Comparison of ENCODE assay signal across 17 cellular contexts in genomic region chr7:584820-585219, GRCh38.
DNase-seq lines count a peak whose midpoint lies in the region; ATAC-seq and TF ChIP-seq lines count a peak whose summit lies in the region.
"Had no signal": no experiment of that assay in that cellular context is flagged by ENCODE, and none has a peak within 500 bp of the region (broad histone marks: within the 10 kb centered on the region; RNA-seq: fewer than 3 reads in every experiment).

No MANE protein-coding gene starts in this region.

- H3K79me2 ChIP-seq in DND-41 (ENCODE audit: insufficient read depth, low read length), result peaks cover 39% of the 10 kb centered on the region

- peaks cover 43% of the 10 kb centered on the region for H3K4me1 Mint-ChIP-seq in activated naive CD4-positive, alpha-beta T cell treated with anti-CD3 and anti-CD28 coated beads, Interleukin-2, amount 10 ng/mL, durations not matched to agents 7 days and 5 days
- peaks cover 48% of the 10 kb centered on the region for H3K4me1 Mint-ChIP-seq in stimulated activated effector memory CD8-positive, alpha-beta T cell treated with anti-CD3 and anti-CD28 coated beads, Interleukin-12 subunit alpha, Interleukin-12 subunit beta, amount 100 ng/mL, for 72 hours

- H3K9me3 ChIP-seq in DND-41 (ENCODE audit: insufficient read depth, low read length, severe bottlenecking), result no peaks in the 10 kb centered on the region
- H3K9me3 ChIP-seq: MG63, right atrium auricular region, thoracic aorta had no signal

- no peaks in the 10 kb centered on the region for H3K27me3 ChIP-seq in DND-41 (ENCODE audit: insufficient read depth, low read length, poor library complexity)
- H3K27me3 ChIP-seq: MG63, right atrium auricular region had no signal

- peaks cover 24% of the 10 kb centered on the region for H3K4me1 ChIP-seq in DND-41 (ENCODE audit: insufficient read depth, low read length)

- peak overlapping the region; percentile 78 for H3K4me3 Mint-ChIP-seq in activated naive CD4-positive, alpha-beta T cell treated with anti-CD3 and anti-CD28 coated beads, Interleukin-2, amount 10 ng/mL, durations not matched to agents 7 days and 5 days
- H3K4me3 Mint-ChIP-seq in stimulated activated effector memory CD8-positive, alpha-beta T cell treated with anti-CD3 and anti-CD28 coated beads, Interleukin-12 subunit alpha, Interleukin-12 subunit beta, amount 100 ng/mL, for 72 hours, result peak overlapping the region; percentile 80

- peak overlapping the region; percentile 74 for H3K27ac ChIP-seq in DND-41 (ENCODE audit: low read length)
- H3K27ac ChIP-seq: right atrium auricular region, thoracic aorta had no signal

- DNase-seq in activated naive CD4-positive, alpha-beta T cell treated with anti-CD3 and anti-CD28 coated beads, Interleukin-2, amount 10 ng/mL, durations not matched to agents 7 days and 5 days, result no peak
- no peak for DNase-seq in activated naive CD4-positive, alpha-beta T cell treated with Interleukin-2 at 50 U/mL for 16 hours
- no peak for DNase-seq in DND-41
- DNase-seq in activated naive CD4-positive, alpha-beta T cell treated with anti-CD3 and anti-CD28 coated beads, Interleukin-2, amount 50 U/mL, for 72 hours (ENCODE audit: low spot score in 2 of 2), result no peak
- no peak for DNase-seq in stimulated activated effector memory CD8-positive, alpha-beta T cell treated with anti-CD3 and anti-CD28 coated beads, Interleukin-12 subunit alpha, Interleukin-12 subunit beta, amount 100 ng/mL, for 72 hours (ENCODE audit: low spot score in 2 of 2)
- no peak for DNase-seq in ureter (ENCODE audit: low spot score)
- DNase-seq in stimulated activated CD4-positive, alpha-beta T cell treated with anti-CD3 and anti-CD28 coated beads, Interleukin-4, amount 100 ng/mL, for 1 hour, result no peak
- DNase-seq: DMS79, GOT3, MG63, NCI-H1417 treated with DMSO at 0.1 percent for 48 hours, NCI-H524 treated with DMSO at 0.1 percent for 48 hours, Right ventricle myocardium superior had no signal

- no peak overlapping the region for H2AFZ ChIP-seq in DND-41 (ENCODE audit: low read depth, low read length)

- no peak for ATAC-seq in DND-41 (ENCODE audit: insufficient read depth, low read depth)
- ATAC-seq in activated naive CD4-positive, alpha-beta T cell treated with anti-CD3 and anti-CD28 coated beads, Interleukin-2, amount 50 U/mL, for 72 hours, result no peak
- no peak for ATAC-seq in stimulated activated effector memory CD8-positive, alpha-beta T cell treated with anti-CD3 and anti-CD28 coated beads, Interleukin-12 subunit alpha, Interleukin-12 subunit beta, amount 100 ng/mL, for 72 hours
- ATAC-seq in GM18498 (IDR thresholded peaks at IDR 0.05; ENCODE audit: unreplicated experiment), result no peak

- no peaks in the 10 kb centered on the region for H3K27me3 Mint-ChIP-seq in activated naive CD4-positive, alpha-beta T cell treated with anti-CD3 and anti-CD28 coated beads, Interleukin-2, amount 10 ng/mL, durations not matched to agents 7 days and 5 days
- H3K27me3 Mint-ChIP-seq: IgD-negative memory B cell had no signal

- TF ChIP-seq CTCF in DND-41 (IDR thresholded peaks at IDR 0.05; ENCODE audit: borderline replicate concordance, extremely low read depth, low read length, poor library complexity, severe bottlenecking), result no peak

- H3K4me3 ChIP-seq in DND-41 (ENCODE audit: low read depth in 1 of 2, low read length in 2 of 2), result peak overlapping the region in 1 of 2 experiments; percentile 56; a peak in 1 of 4 replicates
- H3K4me3 ChIP-seq: MG63, right atrium auricular region, thoracic aorta had no signal

- peaks cover 15% of the 10 kb centered on the region for H3K9me3 Mint-ChIP-seq in activated naive CD4-positive, alpha-beta T cell treated with anti-CD3 and anti-CD28 coated beads, Interleukin-2, amount 10 ng/mL, durations not matched to agents 7 days and 5 days
- H3K9me3 Mint-ChIP-seq in activated naive CD4-positive, alpha-beta T cell treated with anti-CD3 and anti-CD28 coated beads, Interleukin-2, amount 50 U/mL, for 72 hours, result peaks cover 18 to 24% of the 10 kb centered on the region in 2 donors
- H3K9me3 Mint-ChIP-seq in stimulated activated effector memory CD8-positive, alpha-beta T cell treated with anti-CD3 and anti-CD28 coated beads, Interleukin-12 subunit alpha, Interleukin-12 subunit beta, amount 100 ng/mL, for 72 hours, result peaks cover 9% of the 10 kb centered on the region

- peaks cover 5% of the 10 kb centered on the region; the same call in 1 of the 2 replicates for H4K20me1 ChIP-seq in DND-41 (ENCODE audit: insufficient read depth, low read length)

- H3K36me3 ChIP-seq in DND-41 (ENCODE audit: insufficient read depth, low read length), result peaks cover 73% of the 10 kb centered on the region
- H3K36me3 ChIP-seq: MG63, right atrium auricular region, thoracic aorta had no signal

- peak overlapping the region; percentile 90 for H3K27ac Mint-ChIP-seq in activated naive CD4-positive, alpha-beta T cell treated with anti-CD3 and anti-CD28 coated beads, Interleukin-2, amount 10 ng/mL, durations not matched to agents 7 days and 5 days
- H3K27ac Mint-ChIP-seq in activated naive CD4-positive, alpha-beta T cell treated with anti-CD3 and anti-CD28 coated beads, Interleukin-2, amount 50 U/mL, for 72 hours, result peak overlapping the region; percentile 87 to 96
- peak overlapping the region; percentile 92 for H3K27ac Mint-ChIP-seq in stimulated activated effector memory CD8-positive, alpha-beta T cell treated with anti-CD3 and anti-CD28 coated beads, Interleukin-12 subunit alpha, Interleukin-12 subunit beta, amount 100 ng/mL, for 72 hours
- H3K27ac Mint-ChIP-seq: IgD-negative memory B cell had no signal

- H3K4me2 ChIP-seq in DND-41 (ENCODE audit: insufficient read depth, low read length), result peak overlapping the region; percentile 65

- peak overlapping the region; percentile 46 for H3K9ac ChIP-seq in DND-41 (ENCODE audit: low read depth, low read length)

- H3K36me3 Mint-ChIP-seq in activated naive CD4-positive, alpha-beta T cell treated with anti-CD3 and anti-CD28 coated beads, Interleukin-2, amount 10 ng/mL, durations not matched to agents 7 days and 5 days, result peaks cover 48% of the 10 kb centered on the region
- H3K36me3 Mint-ChIP-seq in activated naive CD4-positive, alpha-beta T cell treated with anti-CD3 and anti-CD28 coated beads, Interleukin-2, amount 50 U/mL, for 72 hours, result peaks cover 42 to 63% of the 10 kb centered on the region in 2 donors
- peaks cover 78% of the 10 kb centered on the region for H3K36me3 Mint-ChIP-seq in stimulated activated effector memory CD8-positive, alpha-beta T cell treated with anti-CD3 and anti-CD28 coated beads, Interleukin-12 subunit alpha, Interleukin-12 subunit beta, amount 100 ng/mL, for 72 hours

- CTCF ChIA-PET in activated naive CD4-positive, alpha-beta T cell treated with anti-CD3 and anti-CD28 coated beads, Interleukin-2, amount 10 ng/mL, durations not matched to agents 7 days and 5 days (lab: Charles Lee), result interaction anchor here (0.8 kb wide), 1 partner anchor 190 kb away, joined by 3 read pairs; no protein-coding TSS in a partner anchor
